ENCODE assay signal across 8 cellular contexts in the genomic region with DNA sequence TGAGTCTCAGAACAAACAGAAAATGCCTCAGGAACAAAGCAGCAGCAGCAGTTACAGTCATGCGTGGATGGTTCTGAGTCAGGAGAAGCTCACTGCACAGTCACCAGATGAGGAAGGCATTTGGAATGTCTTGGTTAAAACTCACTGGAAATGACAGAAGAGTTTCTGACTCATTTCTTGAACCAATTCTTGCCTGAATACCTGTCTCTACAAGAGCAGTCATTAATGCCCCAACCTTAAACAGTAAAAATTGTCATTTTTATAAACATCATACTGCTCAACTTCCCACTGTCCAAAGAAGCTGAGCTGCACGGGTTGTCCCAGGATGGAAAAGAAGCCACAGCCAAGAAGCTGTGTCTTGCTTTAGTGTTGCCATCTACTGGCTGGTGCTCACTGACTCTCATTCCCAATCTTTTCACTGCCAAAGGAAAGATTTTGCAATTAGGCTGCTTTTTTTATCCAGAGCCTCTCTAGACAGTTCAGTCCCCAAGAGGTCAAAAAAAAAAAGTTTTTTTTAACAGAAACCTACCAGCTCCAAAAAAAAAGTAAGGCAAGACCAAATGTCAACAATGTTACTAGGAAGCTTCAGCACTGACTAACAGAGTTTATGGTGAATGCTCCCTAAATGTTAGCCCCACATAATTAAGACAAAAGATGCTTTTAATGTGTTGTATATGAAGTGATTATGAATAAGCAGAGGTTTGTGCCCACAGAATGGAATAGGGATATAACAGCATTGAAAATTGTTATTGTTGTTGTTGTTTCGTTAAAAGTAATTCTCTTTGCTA. TPM values are rescaled to one million over a fixed set of nuclear protein-coding genes. Genes with fewer than 3 reads are reported as not detected.
DNase-seq lines count a peak whose midpoint lies in the region; ATAC-seq and TF ChIP-seq lines count a peak whose summit lies in the region.

No MANE protein-coding gene starts in this region.

- WGBS in sigmoid colon, 2 donors = 40 to 42% methylated on average over 3 of the region's 3 CpGs

- no peak for TF ChIP-seq EP300 in sigmoid colon (IDR thresholded peaks at IDR 0.05)

- H3K4me1 ChIP-seq in adipocyte (ENCODE audit: control insufficient read depth, insufficient read depth, low read length) (peaks cover 53% of the 10 kb centered on the region), left ventricle myocardium inferior (peaks cover 15% of the 10 kb centered on the region), sigmoid colon (peaks cover 0 to 16% (median 7%) of the 10 kb centered on the region in 4 donors)

- intact Hi-C loops in left ventricle myocardium inferior (cut with micrococcal nuclease) = loop anchor here (2.0 kb wide), 1 partner anchor 337 kb away; the partner anchor contains the start of gene SRGAP1
- intact Hi-C loops in sigmoid colon (cut with DNase I) = loop anchor here (1.0 to 10.0 kb wide), 5 partner anchors 76 to 514 kb away; partner anchors contain the start of genes DPY19L2 and SRGAP1

- H3K4me3 ChIP-seq in adipocyte (ENCODE audit: low read length) (peak overlapping the region; percentile 71), left ventricle myocardium inferior (no peak overlapping the region), sigmoid colon (no peak overlapping the region)

- TF ChIP-seq CTCF in left ventricle myocardium inferior (IDR thresholded peaks at IDR 0.05; ENCODE audit: borderline replicate concordance) (peak; percentile 79), sigmoid colon (IDR thresholded peaks at IDR 0.05) (peak; percentile 41 to 67 (median 62))

- peak overlapping the region; percentile 80 for H3K9ac ChIP-seq in adipocyte (ENCODE audit: low read length)

- no peak for ATAC-seq in GM18909 (IDR thresholded peaks at IDR 0.05; ENCODE audit: poor library complexity, unreplicated experiment)
- no peak for ATAC-seq in GM18858 (IDR thresholded peaks at IDR 0.05; ENCODE audit: unreplicated experiment)

- no peak for TF ChIP-seq POLR2A in sigmoid colon (IDR thresholded peaks at IDR 0.05)

- H3K36me3 ChIP-seq in adipocyte (ENCODE audit: control insufficient read depth, insufficient read depth, low read length, severe bottlenecking) (no peaks in the 10 kb centered on the region), left ventricle myocardium inferior (no peaks in the 10 kb centered on the region), sigmoid colon (no peaks in the 10 kb centered on the region)

- peak; percentile 40 for DNase-seq in ELF-1 (ENCODE audit: low read depth, low spot score)
- DNase-seq in LoVo (ENCODE audit: low spot score) = peak; percentile 78
- peak; percentile 95 for DNase-seq in adipocyte (ENCODE audit: low read depth)
- DNase-seq in left ventricle myocardium inferior = peak; percentile 29
- DNase-seq in sigmoid colon = peak; percentile 79
- DNase-seq in activated gamma-delta T cell (lab: John Stamatoyannopoulos, UW) = no peak

- H3K9me3 ChIP-seq in adipocyte (ENCODE audit: control insufficient read depth, low read length) (no peaks in the 10 kb centered on the region), left ventricle myocardium inferior (replicated peaks) (no peaks in the 10 kb centered on the region), sigmoid colon (no peaks in the 10 kb centered on the region)

- no peaks in the 10 kb centered on the region for H3K27me3 ChIP-seq in adipocyte (replicated peaks; ENCODE audit: control insufficient read depth, insufficient read depth, low read length)
- no peaks in the 10 kb centered on the region for H3K27me3 ChIP-seq in left ventricle myocardium inferior (ENCODE audit: low read depth)
- no peaks in the 10 kb centered on the region for H3K27me3 ChIP-seq in sigmoid colon

- H3K27ac ChIP-seq in left ventricle myocardium inferior (replicated peaks) = peak overlapping the region; percentile 56
- H3K27ac ChIP-seq in sigmoid colon = peak overlapping the region; percentile 6 to 77 (median 68)

RNA-seq across cellular contexts. Expression of gene KICS2, which starts 40.4 kb away (rescaled TPM):
- total RNA-seq in left ventricle myocardium inferior (3.5 TPM), sigmoid colon (10 to 100 TPM in 1 of 4 donors, 1 to 10 TPM in 3; 3.6 to 10.7 (median 7.7) TPM)
- polyA plus RNA-seq in sigmoid colon = 1 to 10 TPM; 1.8 to 4.8 (median 4.4) TPM
